ENCODE assay signal across 1 cellular context in genomic region chr11:73237471-73238290, GRCh38.
TF ChIP-seq lines count a peak whose summit lies in the region.

No MANE protein-coding gene starts in this region.

TF ChIP-seq in H1, 55 proteins besides CTCF, POLR2A, EP300 and RAD21:
- TF ChIP-seq BACH1 (IDR thresholded peaks at IDR 0.05; ENCODE audit: low read length) (no peak), KDM4A (IDR thresholded peaks at IDR 0.05; ENCODE audit: low read depth, low read length, severe bottlenecking) (no peak)
TF ChIP-seq in H1: peak in this region for 0.
